10 cellular contexts compared by ENCODE assay signal in genomic region chr10:82982110-82982608, GRCh38.
DNase-seq lines count a peak whose midpoint lies in the region; ATAC-seq and TF ChIP-seq lines count a peak whose summit lies in the region.
"Had no signal": no experiment of that assay in that cellular context is flagged by ENCODE, and none has a peak within 500 bp of the region (broad histone marks: within the 10 kb centered on the region; RNA-seq: fewer than 3 reads in every experiment).

No MANE protein-coding gene starts in this region.

- H3K27me3 Mint-ChIP-seq in naive thymus-derived CD4-positive, alpha-beta T cell = no peaks in the 10 kb centered on the region

- H3K27me3 ChIP-seq in right atrium auricular region (no peaks in the 10 kb centered on the region), kidney epithelial cell (ENCODE audit: control insufficient read depth, insufficient read depth, low read length) (no peaks in the 10 kb centered on the region), PC-9 (ENCODE audit: insufficient read depth, low read depth) (no peaks in the 10 kb centered on the region)
- no peaks in the 10 kb centered on the region for H3K27me3 ChIP-seq in naive thymus-derived CD4-positive, alpha-beta T cell (ENCODE audit: control insufficient read depth in 2 of 2, insufficient read depth in 2 of 2, low read length in 2 of 2)
- H3K27me3 ChIP-seq: BE2C had no signal

- no peak overlapping the region for H3K27ac ChIP-seq in right atrium auricular region
- no peak overlapping the region for H3K27ac ChIP-seq in PC-9
- H3K27ac ChIP-seq in naive thymus-derived CD4-positive, alpha-beta T cell (ENCODE audit: low read depth, low read length) = no peak overlapping the region

- BruUV-seq in PC-9 (replicated peaks; lab: Mats Ljungman, UMichigan) = no TSS peak

- H3K4me1 Mint-ChIP-seq in naive thymus-derived CD4-positive, alpha-beta T cell = no peaks in the 10 kb centered on the region

- H3K36me3 ChIP-seq in right atrium auricular region = no peaks in the 10 kb centered on the region
- no peaks in the 10 kb centered on the region for H3K36me3 ChIP-seq in kidney epithelial cell (ENCODE audit: control insufficient read depth, insufficient read depth, low read length)
- H3K36me3 ChIP-seq in PC-9 (ENCODE audit: low read depth) = no peaks in the 10 kb centered on the region
- no peaks in the 10 kb centered on the region for H3K36me3 ChIP-seq in naive thymus-derived CD4-positive, alpha-beta T cell (ENCODE audit: control insufficient read depth in 2 of 3, insufficient read depth in 3 of 3, low read length in 3 of 3)
- H3K36me3 ChIP-seq: BE2C had no signal

- H3K4me1 ChIP-seq in right atrium auricular region (no peaks in the 10 kb centered on the region), PC-9 (replicated peaks; ENCODE audit: insufficient read depth) (no peaks in the 10 kb centered on the region)
- no peaks in the 10 kb centered on the region for H3K4me1 ChIP-seq in naive thymus-derived CD4-positive, alpha-beta T cell (ENCODE audit: control insufficient read depth in 2 of 2, insufficient read depth in 2 of 2, low read length in 2 of 2)

- no peak overlapping the region for H3K4me3 Mint-ChIP-seq in naive thymus-derived CD4-positive, alpha-beta T cell

- H3K36me3 Mint-ChIP-seq in naive thymus-derived CD4-positive, alpha-beta T cell = no peaks in the 10 kb centered on the region

- H3K79me2 ChIP-seq in PC-9 (ENCODE audit: low read depth) = no peaks in the 10 kb centered on the region

- DNase-seq in Right ventricle myocardium superior (no peak), right atrium auricular region (ENCODE audit: low spot score) (no peak), cardiac fibroblast (ENCODE audit: low read depth in 2 of 2) (peak; percentile 81 to 92), kidney epithelial cell (ENCODE audit: low read depth) (peak; percentile 86), PC-9 (no peak)
- no peak for DNase-seq in activated CD8-positive, alpha-beta memory T cell treated with anti-CD3 and anti-CD28 coated beads, Interleukin-2, amount 50 U/mL, for 48 hours
- DNase-seq in naive thymus-derived CD4-positive, alpha-beta T cell = no peak
- DNase-seq: activated CD4-positive, alpha-beta T cell treated with anti-CD3 and anti-CD28 coated beads for 1 hour had no signal

- POLR2A ChIA-PET in PC-9 (lab: Charles Lee; ENCODE audit: unreplicated experiment) = interaction anchor here (0.5 kb wide), 1 partner anchor 30 kb away, joined by 3 read pairs; no protein-coding TSS in a partner anchor
- POLR2A ChIA-PET in naive thymus-derived CD4-positive, alpha-beta T cell (lab: Charles Lee) = no interaction called here

- TF ChIP-seq CTCF in right atrium auricular region (IDR thresholded peaks at IDR 0.05) (no peak), cardiac fibroblast (IDR thresholded peaks at IDR 0.05; ENCODE audit: low read depth, low read length) (no peak), kidney epithelial cell (IDR thresholded peaks at IDR 0.05; ENCODE audit: insufficient read depth, low read length, poor library complexity, severe bottlenecking) (no peak), PC-9 (conservative IDR thresholded peaks at IDR 0.05) (no peak)

- intact Hi-C loops in Right ventricle myocardium superior (cut with DNase I) = no loop called here
- intact Hi-C loops in PC-9 (cut with micrococcal nuclease; ENCODE audit: unreplicated experiment) = no loop called here
- intact Hi-C loops in naive thymus-derived CD4-positive, alpha-beta T cell (cut with micrococcal nuclease) = no loop called here

- no peak overlapping the region for H3K4me2 ChIP-seq in PC-9

- H3K4me3 ChIP-seq in right atrium auricular region (no peak overlapping the region), cardiac fibroblast (replicated peaks in 1 of 2; ENCODE audit: low read depth in 2 of 2, low read length in 2 of 2) (no peak overlapping the region), kidney epithelial cell (ENCODE audit: low read depth, low read length) (no peak overlapping the region), PC-9 (no peak overlapping the region)
- H3K4me3 ChIP-seq in naive thymus-derived CD4-positive, alpha-beta T cell (ENCODE audit: low read length) = no peak overlapping the region

- ATAC-seq in Right ventricle myocardium superior (ENCODE audit: poor library complexity) = peak; percentile 75
- ATAC-seq in HG02678 (IDR thresholded peaks at IDR 0.05; ENCODE audit: unreplicated experiment) = no peak
- no peak for ATAC-seq in naive thymus-derived CD4-positive, alpha-beta T cell

- H3F3A ChIP-seq in PC-9 (ENCODE audit: insufficient read depth, low read depth) = no peaks in the 10 kb centered on the region

- CTCF ChIA-PET in PC-9 (lab: Charles Lee) = no interaction called here
- CTCF ChIA-PET in naive thymus-derived CD4-positive, alpha-beta T cell (lab: Charles Lee) = no interaction called here

- no peaks in the 10 kb centered on the region for H4K20me1 ChIP-seq in PC-9 (ENCODE audit: insufficient read depth)

- no peak overlapping the region for H2AFZ ChIP-seq in PC-9

- H3K9me3 ChIP-seq in right atrium auricular region (no peaks in the 10 kb centered on the region), PC-9 (ENCODE audit: insufficient read depth, low read depth) (no peaks in the 10 kb centered on the region)
- no peaks in the 10 kb centered on the region for H3K9me3 ChIP-seq in naive thymus-derived CD4-positive, alpha-beta T cell (ENCODE audit: control insufficient read depth in 2 of 3, low read length in 3 of 3)
- H3K9me3 ChIP-seq: BE2C had no signal

- no peaks in the 10 kb centered on the region for H3K9me2 ChIP-seq in PC-9 (ENCODE audit: insufficient read depth)

- peaks cover 0 to 6% (median 2%) of the 10 kb centered on the region in 11 donors for H3K9me3 Mint-ChIP-seq in naive thymus-derived CD4-positive, alpha-beta T cell

- no peak overlapping the region for H3K27ac Mint-ChIP-seq in naive thymus-derived CD4-positive, alpha-beta T cell

Comparison
In these comparisons a context has a peak if more than half of its experiments do, and no peak if none do; other contexts are left out.
1. DNase-seq: peak in cardiac fibroblast (2 of 2) and kidney epithelial cell (single experiment); none in Right ventricle myocardium superior (single experiment), right atrium auricular region (single experiment), activated CD8-positive, alpha-beta memory T cell treated with anti-CD3 and anti-CD28 coated beads, Interleukin-2, amount 50 U/mL, for 48 hours (single experiment), PC-9 (0 of 2) and naive thymus-derived CD4-positive, alpha-beta T cell (0 of 9).